ENCODE assay signal across 25 cellular contexts in the genomic region with DNA sequence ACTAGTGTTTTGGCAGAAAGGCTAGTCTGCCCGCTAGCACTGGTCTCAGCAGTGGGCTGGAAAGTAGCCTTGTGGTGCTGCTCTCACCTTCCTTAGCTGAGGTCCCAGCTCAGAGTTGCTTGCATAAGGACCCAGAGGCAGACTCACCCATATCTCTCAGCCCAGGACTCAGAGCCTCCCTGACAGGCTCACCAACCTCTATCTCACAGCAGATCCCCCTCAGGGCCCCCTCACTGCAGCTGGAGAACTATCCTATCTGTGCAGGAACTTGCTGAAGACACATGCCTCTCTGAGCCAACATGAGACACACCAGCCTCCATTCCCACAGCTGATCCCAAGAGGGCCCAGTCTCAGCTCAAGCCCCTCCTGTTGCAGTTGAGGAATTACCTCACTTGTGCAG.
"Had no signal": no experiment of that assay in that cellular context is flagged by ENCODE, and none has a peak within 500 bp of the region (broad histone marks: within the 10 kb centered on the region; RNA-seq: fewer than 3 reads in every experiment).

No MANE protein-coding gene starts in this region.

- ATAC-seq: activated CD4-positive, CD25-positive, alpha-beta regulatory T cell treated with anti-CD3 and anti-CD28 coated beads, Interleukin-2, amount 50 U/mL, for 24 hours; activated CD8-positive, alpha-beta T cell treated with anti-CD3 and anti-CD28 coated beads, Interleukin-2, amount 10 ng/mL, durations not matched to agents 7 days and 5 days; activated T-cell treated with anti-CD3 and anti-CD28 coated beads, Interleukin-2, amount 50 U/mL, for 4 hours; Panc1; Right ventricle myocardium inferior; T-cell had no signal

- H3K4me3 ChIP-seq: SK-N-MC had no signal

- H3K27ac ChIP-seq: brain microvascular endothelial cell, SK-N-MC, WERI-Rb-1 had no signal

- H3K27me3 ChIP-seq: brain microvascular endothelial cell had no signal

- H3K27me3 Mint-ChIP-seq: activated naive CD8-positive, alpha-beta T cell treated with anti-CD3 and anti-CD28 coated beads for 36 hours; T-cell had no signal

- DNase-seq: activated CD4-positive, alpha-beta T cell treated with anti-CD3 and anti-CD28 coated beads for 4 hours; activated CD4-positive, alpha-beta T cell treated with anti-CD3 and anti-CD28 coated beads, Interleukin-2, amount 50 U/mL, for 4 hours; activated CD8-positive, alpha-beta memory T cell treated with anti-CD3 and anti-CD28 coated beads, Interleukin-2, amount 50 U/mL, for 48 hours; activated CD8-positive, alpha-beta T cell treated with anti-CD3 and anti-CD28 coated beads, Interleukin-2, amount 10 ng/mL, durations not matched to agents 7 days and 5 days; activated effector memory CD4-positive, alpha-beta T cell treated with anti-CD3 and anti-CD28 coated beads, Interleukin-2, amount 50 U/mL, for 16 hours; activated naive CD4-positive, alpha-beta T cell treated with anti-CD3 and anti-CD28 coated beads for 36 hours; activated naive CD8-positive, alpha-beta T cell treated with anti-CD3 and anti-CD28 coated beads for 36 hours; activated T-cell treated with anti-CD3 and anti-CD28 coated beads, Interleukin-2, amount 50 U/mL, for 4 hours; brain microvascular endothelial cell; Kasumi-1; NCI-H1105 treated with DMSO at 0.1 percent for 48 hours; NCI-H1436 treated with DMSO at 0.1 percent for 48 hours; NCI-H187; NCI-H2081; NCI-H510A treated with DMSO at 0.1 percent for 48 hours; NCI-H69; NK-92 treated with Interleukin-12 subunit alpha and Interleukin-12 subunit beta, amount 100 ng/mL, for 24 hours; OCI-M1; RPMI8226; T-cell; WERI-Rb-1 had no signal

- H3K4me3 Mint-ChIP-seq: activated CD8-positive, alpha-beta T cell treated with anti-CD3 and anti-CD28 coated beads, Interleukin-2, amount 10 ng/mL, durations not matched to agents 7 days and 5 days; activated naive CD4-positive, alpha-beta T cell treated with anti-CD3 and anti-CD28 coated beads for 36 hours; activated naive CD8-positive, alpha-beta T cell treated with anti-CD3 and anti-CD28 coated beads for 36 hours; activated T-cell treated with anti-CD3 and anti-CD28 coated beads, Interleukin-2, amount 50 U/mL, for 4 hours; T-cell had no signal

- H3K9me3 Mint-ChIP-seq: activated naive CD4-positive, alpha-beta T cell treated with anti-CD3 and anti-CD28 coated beads for 36 hours; activated naive CD8-positive, alpha-beta T cell treated with anti-CD3 and anti-CD28 coated beads for 36 hours; activated T-cell treated with anti-CD3 and anti-CD28 coated beads, Interleukin-2, amount 50 U/mL, for 4 hours; T-cell had no signal

- H3K27ac Mint-ChIP-seq: activated CD8-positive, alpha-beta T cell treated with anti-CD3 and anti-CD28 coated beads, Interleukin-2, amount 10 ng/mL, durations not matched to agents 7 days and 5 days; activated naive CD4-positive, alpha-beta T cell treated with anti-CD3 and anti-CD28 coated beads for 36 hours; activated naive CD8-positive, alpha-beta T cell treated with anti-CD3 and anti-CD28 coated beads for 36 hours; T-cell had no signal
